8 cellular contexts compared by ENCODE assay signal in genomic region chr7:114086906-114087651, GRCh38.
A peak's percentile ranks its signal among the peaks of the same experiment; 100 is the strongest.
DNase-seq lines count a peak whose midpoint lies in the region; ATAC-seq and TF ChIP-seq lines count a peak whose summit lies in the region.

No MANE protein-coding gene starts in this region.

- H4K20me1 ChIP-seq in GM23248 (ENCODE audit: insufficient read depth): no peaks in the 10 kb centered on the region

- no peaks in the 10 kb centered on the region for H3K79me2 ChIP-seq in GM23248 (ENCODE audit: insufficient read depth)

- H3K4me3 Mint-ChIP-seq in T-helper 17 cell: peak overlapping the region; percentile 94

- no peak for TF ChIP-seq POLR2A in erythroblast (IDR thresholded peaks at IDR 0.05; ENCODE audit: low read length)

- DNase-seq in AG08396 (ENCODE audit: low spot score) (peak; percentile 41), GM23248 (peak; percentile 64), T-helper 17 cell (no peak), glomerular visceral epithelial cell (ENCODE audit: extremely low spot score) (peak; percentile 33), psoas muscle (peak in 1 of 2 donors; percentile 56), erythroblast (lab: John Stamatoyannopoulos, UW) (no peak)
- no peak for DNase-seq in stimulated activated CD4-positive, alpha-beta T cell treated with anti-CD3 and anti-CD28 coated beads, Interleukin-4, amount 100 ng/mL, for 4 hours

- H3F3A ChIP-seq in GM23248 (ENCODE audit: insufficient read depth): no peaks in the 10 kb centered on the region

- intact Hi-C loops in psoas muscle (cut with DNase I): loop anchor here (10.0 kb wide), 4 partner anchors 172 to 578 kb away; partner anchors contain the start of gene PPP1R3A (in 1 of the 2)

- 2% methylated on average over 42 to 48 of the region's 55 CpGs for WGBS in GM23248 (ENCODE audit: low coverage in 1 of 2, low lambda C conversion rate in 2 of 2, missing lambda C conversion rate in 2 of 2), 2 experiments
- WGBS in psoas muscle, 3 donors: 0 to 2% (median 0%) methylated on average over 44 to 55 of the region's 55 CpGs

- H3K9me3 ChIP-seq in GM23248 (ENCODE audit: low read depth) (no peaks in the 10 kb centered on the region), T-helper 17 cell (ENCODE audit: control insufficient read depth, low read length, poor library complexity, severe bottlenecking) (peaks cover 3% of the 10 kb centered on the region), psoas muscle (no peaks in the 10 kb centered on the region)

- H3K36me3 ChIP-seq in GM23248 (ENCODE audit: low read depth) (no peaks in the 10 kb centered on the region), psoas muscle (ENCODE audit: insufficient read depth in 1 of 2, low read depth in 1 of 2) (no peaks in the 10 kb centered on the region)

- no peak overlapping the region for H3K27ac ChIP-seq in GM23248
- H3K27ac ChIP-seq in psoas muscle: peak overlapping the region; percentile 93

- H3K36me3 Mint-ChIP-seq in T-helper 17 cell (ENCODE audit: low read depth): no peaks in the 10 kb centered on the region

- no peaks in the 10 kb centered on the region; the same call in 1 of the 2 replicates for H3K4me1 ChIP-seq in GM23248 (ENCODE audit: insufficient read depth)
- H3K4me1 ChIP-seq in psoas muscle: peaks cover 14% of the 10 kb centered on the region

- peaks cover 34% of the 10 kb centered on the region for H3K4me1 Mint-ChIP-seq in T-helper 17 cell

- ATAC-seq in T-helper 17 cell (no peak), psoas muscle (no peak), HG03457 (IDR thresholded peaks at IDR 0.05; ENCODE audit: unreplicated experiment) (no peak)

- TF ChIP-seq CTCF in psoas muscle (IDR thresholded peaks at IDR 0.05): no peak

- H3K27me3 ChIP-seq in GM23248 (replicated peaks; ENCODE audit: insufficient read depth) (peaks cover 23% of the 10 kb centered on the region), psoas muscle (ENCODE audit: insufficient read depth in 3 of 3, low read length in 2 of 3) (no peaks in the 10 kb centered on the region)

- peak overlapping the region; percentile 96 for H2AFZ ChIP-seq in GM23248

- peak overlapping the region; percentile 90 for H3K4me3 ChIP-seq in GM23248
- peak overlapping the region; percentile 85 for H3K4me3 ChIP-seq in psoas muscle

- H3K9me2 ChIP-seq in GM23248 (ENCODE audit: insufficient read depth): no peaks in the 10 kb centered on the region

- no peak overlapping the region for H3K27ac Mint-ChIP-seq in T-helper 17 cell

- in situ Hi-C loops in GM23248 (cut with MboI): loop anchor here (25.0 kb wide), 1 partner anchor 575 kb away; no protein-coding TSS in a partner anchor

- H3K9ac ChIP-seq in GM23248: peak overlapping the region; percentile 71

- peaks cover 68% of the 10 kb centered on the region for H3K27me3 Mint-ChIP-seq in T-helper 17 cell

- H3K4me2 ChIP-seq in GM23248 (ENCODE audit: unreplicated experiment): peak overlapping the region; percentile 87

Comparison
In these comparisons a context has a peak if more than half of its experiments do, and no peak if none do; other contexts are left out.
1. DNase-seq: peak in AG08396 (single experiment), GM23248 (single experiment) and glomerular visceral epithelial cell (single experiment); none in T-helper 17 cell (0 of 3), stimulated activated CD4-positive, alpha-beta T cell treated with anti-CD3 and anti-CD28 coated beads, Interleukin-4, amount 100 ng/mL, for 4 hours (0 of 2) and erythroblast (0 of 2).